In the genomic region with DNA sequence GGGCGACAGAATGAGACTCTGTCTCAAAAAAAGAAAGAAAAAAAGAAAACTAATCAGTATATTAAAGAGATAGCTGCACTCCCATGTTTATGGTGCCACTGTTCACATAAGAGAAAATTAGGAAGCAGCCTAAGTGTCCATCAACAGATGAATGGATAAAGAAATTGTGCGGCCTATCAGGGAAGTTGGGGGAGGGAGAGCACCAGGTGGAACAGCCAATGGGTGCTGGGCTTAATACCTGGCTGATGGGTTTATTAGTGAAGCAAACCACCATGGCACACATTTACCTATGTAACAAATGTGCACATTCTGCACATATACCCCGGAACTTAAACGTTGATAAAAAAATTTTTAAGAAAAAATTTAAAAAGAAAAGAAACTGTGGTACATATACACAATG, we compare ENCODE assay signal across 11 cellular contexts. TPM values are rescaled to one million over a fixed set of nuclear protein-coding genes. Genes with fewer than 3 reads are reported as not detected.
"Had no signal": no experiment of that assay in that cellular context is flagged by ENCODE, and none has a peak within 500 bp of the region (broad histone marks: within the 10 kb centered on the region; RNA-seq: fewer than 3 reads in every experiment).

No MANE protein-coding gene starts in this region.

- H3K9me3 ChIP-seq: HAP-1 had no signal

- H3K36me3 ChIP-seq: HAP-1 had no signal

- H3K27ac ChIP-seq: GM23248 had no signal

- DNase-seq: GM23248, GOT3, H7, H9, HCEC 1CT, HFFc6 had no signal

- FAIRE-seq: H1, H54 had no signal

- H3K4me1 ChIP-seq: HAP-1 had no signal

- ATAC-seq: GM23338, HCT116 had no signal

- H3K4me3 ChIP-seq: GM23248, GM23338, HAP-1 had no signal

- H3K4me2 ChIP-seq: GM23338 had no signal

- H2AFZ ChIP-seq: GM23248, GM23338 had no signal

- H3K9ac ChIP-seq: GM23248 had no signal

RNA-seq across cellular contexts. Expression of a gene that starts 9.0 kb away (rescaled TPM):
- total RNA-seq: GM23248, HFFc6 had no signal
- polyA plus RNA-seq: GM23248 had no signal
